13 cellular contexts compared by ENCODE assay signal in the genomic region with DNA sequence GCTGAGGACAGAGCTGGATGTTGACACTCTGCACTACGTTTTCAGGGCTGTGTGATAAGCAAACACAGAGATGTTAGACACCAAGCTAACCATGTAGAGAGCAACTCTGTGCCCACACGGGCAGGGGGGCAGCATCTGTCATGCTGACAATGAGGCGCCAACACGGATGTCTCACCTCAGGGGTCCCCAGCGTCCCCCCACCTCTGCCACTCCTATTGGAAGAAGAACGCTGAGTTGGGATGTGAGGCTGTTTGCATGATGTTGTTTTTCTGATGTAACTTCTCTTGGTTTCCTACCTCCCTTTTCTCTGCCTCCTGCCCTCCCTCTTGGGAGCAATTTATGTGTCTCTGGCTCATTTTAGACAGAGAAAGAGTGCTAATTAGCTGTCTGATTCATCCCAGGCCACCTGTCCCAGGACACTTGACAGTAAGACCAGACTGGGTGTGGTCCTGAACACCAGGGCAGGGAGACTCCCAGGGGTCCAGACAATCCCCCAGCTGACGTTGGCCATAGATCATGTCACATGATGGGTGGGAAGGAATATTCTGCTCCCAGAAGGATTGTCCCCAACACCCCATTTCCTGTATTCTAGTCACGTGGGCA.
"Had no signal": no experiment of that assay in that cellular context is flagged by ENCODE, and none has a peak within 500 bp of the region (broad histone marks: within the 10 kb centered on the region; RNA-seq: fewer than 3 reads in every experiment).

No MANE protein-coding gene starts in this region.

- H3K27ac ChIP-seq: parathyroid adenoma, suprapubic skin, upper lobe of left lung had no signal

- H3K4me1 Mint-ChIP-seq: activated T-helper 17 cell treated with anti-CD3 and anti-CD28 coated beads, Interleukin-2, amount 50 U/mL, for 72 hours; WTC11 had no signal

- H3K36me3 Mint-ChIP-seq: WTC11 had no signal

- H3K27ac Mint-ChIP-seq: activated naive CD4-positive, alpha-beta T cell treated with anti-CD3 and anti-CD28 coated beads for 36 hours; activated T-helper 17 cell treated with anti-CD3 and anti-CD28 coated beads, Interleukin-2, amount 50 U/mL, for 72 hours; WTC11 had no signal

- DNase-seq: activated CD4-positive, alpha-beta T cell treated with anti-CD3 and anti-CD28 coated beads for 48 hours; activated CD8-positive, alpha-beta memory T cell treated with anti-CD3 and anti-CD28 coated beads for 24 hours; activated naive CD4-positive, alpha-beta T cell treated with anti-CD3 and anti-CD28 coated beads for 36 hours; foreskin melanocyte; kidney; stimulated activated CD4-positive, alpha-beta T cell treated with anti-CD3 and anti-CD28 coated beads, Interleukin-4, amount 100 ng/mL, for 1 hour; stimulated activated CD8-positive, alpha-beta memory T cell treated with anti-CD3 and anti-CD28 coated beads, Interleukin-4, amount 100 ng/mL, for 48 hours; stimulated activated naive CD8-positive, alpha-beta T cell treated with anti-CD3 and anti-CD28 coated beads, Interleukin-15, Interleukin-2, amounts not matched to agents 100 U/mL and 50 U/mL, for 24 hours; upper lobe of left lung had no signal

- ATAC-seq: activated T-helper 17 cell treated with anti-CD3 and anti-CD28 coated beads, Interleukin-2, amount 50 U/mL, for 72 hours; stimulated activated naive CD8-positive, alpha-beta T cell treated with anti-CD3 and anti-CD28 coated beads, Interleukin-15, Interleukin-2, amounts not matched to agents 100 U/mL and 50 U/mL, for 24 hours; WTC11 had no signal

- H3K9me3 ChIP-seq: suprapubic skin, upper lobe of left lung had no signal

- H3K4me3 ChIP-seq: suprapubic skin, upper lobe of left lung had no signal

- H3K9me3 Mint-ChIP-seq: activated naive CD4-positive, alpha-beta T cell treated with anti-CD3 and anti-CD28 coated beads for 36 hours; activated T-helper 17 cell treated with anti-CD3 and anti-CD28 coated beads, Interleukin-2, amount 50 U/mL, for 72 hours had no signal

- H3K36me3 ChIP-seq: suprapubic skin, upper lobe of left lung had no signal

- H3K4me3 Mint-ChIP-seq: activated naive CD4-positive, alpha-beta T cell treated with anti-CD3 and anti-CD28 coated beads for 36 hours; activated T-helper 17 cell treated with anti-CD3 and anti-CD28 coated beads, Interleukin-2, amount 50 U/mL, for 72 hours; WTC11 had no signal

- H3K4me1 ChIP-seq: parathyroid adenoma, suprapubic skin, upper lobe of left lung had no signal

- H3K27me3 ChIP-seq: upper lobe of left lung had no signal
